9 cellular contexts compared by ENCODE assay signal in the genomic region with DNA sequence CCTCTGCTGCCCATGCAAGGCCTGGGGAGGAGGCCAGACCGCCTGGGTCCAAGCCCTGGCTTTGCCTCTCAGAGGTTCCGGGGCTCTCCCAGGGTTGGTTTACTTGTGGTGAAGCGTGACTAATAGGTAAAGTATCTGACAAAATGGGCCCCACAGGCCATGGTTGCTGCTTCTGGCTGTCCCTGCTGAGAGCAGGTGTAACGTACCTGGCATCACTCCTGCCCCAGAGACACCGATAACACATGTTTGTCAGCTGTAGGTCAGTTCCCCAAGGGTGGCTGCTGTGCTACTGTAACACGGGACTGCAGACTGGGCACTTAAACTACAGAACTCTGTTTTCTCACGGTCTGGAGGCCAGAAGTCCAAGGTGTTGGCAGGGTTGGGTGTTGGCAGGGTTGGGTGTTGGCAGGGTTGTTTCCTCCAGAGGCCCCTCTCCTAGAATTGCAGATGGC. TPM values are rescaled to one million over a fixed set of nuclear protein-coding genes. Genes with fewer than 3 reads are reported as not detected.
DNase-seq lines count a peak whose midpoint lies in the region; ATAC-seq and TF ChIP-seq lines count a peak whose summit lies in the region.
"Had no signal": no experiment of that assay in that cellular context is flagged by ENCODE, and none has a peak within 500 bp of the region (broad histone marks: within the 10 kb centered on the region; RNA-seq: fewer than 3 reads in every experiment).

No MANE protein-coding gene starts in this region.

- peaks cover 12% of the 10 kb centered on the region for H3K36me3 Mint-ChIP-seq in Calu3 (ENCODE audit: insufficient read depth, unreplicated experiment)

- no peaks in the 10 kb centered on the region for H3K9me3 Mint-ChIP-seq in Calu3 (ENCODE audit: low read depth, unreplicated experiment)

- H3K27ac ChIP-seq in SJCRH30 (peak overlapping the region; percentile 100), left lung (no peak overlapping the region)

- no peak for TF ChIP-seq CTCF in Calu3 (IDR thresholded peaks at IDR 0.05; ENCODE audit: unreplicated experiment)
- no peak for TF ChIP-seq CTCF in left lung (IDR thresholded peaks at IDR 0.05)

- H3K4me3 Mint-ChIP-seq in Calu3 (ENCODE audit: low read depth, unreplicated experiment): no peak overlapping the region

- no peak overlapping the region for H3K4me3 ChIP-seq in SJCRH30
- no peak overlapping the region for H3K4me3 ChIP-seq in left lung

- DNase-seq in Calu3 (peak; percentile 77), HT-29 (ENCODE audit: low spot score) (peak; percentile 54), SJCRH30 (peak; percentile 80 to 90), left lung (peak in 1 of 2 donors; percentile 38), H4 (ENCODE audit: low spot score) (no peak), NCI-H446 treated with DMSO at 0.1 percent for 48 hours (lab: John Stamatoyannopoulos, UW) (no peak)
- no peak for DNase-seq in stimulated activated CD8-positive, alpha-beta memory T cell treated with anti-CD3 and anti-CD28 coated beads, Interleukin-4, amount 100 ng/mL, for 48 hours
- DNase-seq: DND-41 had no signal

- peak overlapping the region; percentile 36 for H3K27ac Mint-ChIP-seq in Calu3 (ENCODE audit: unreplicated experiment)

- no peaks in the 10 kb centered on the region for H3K27me3 Mint-ChIP-seq in Calu3 (ENCODE audit: unreplicated experiment)

- intact Hi-C loops in Calu3 (cut with micrococcal nuclease; ENCODE audit: unreplicated experiment): no loop called here
- intact Hi-C loops in left lung (cut with DNase I): no loop called here

- H3K36me3 ChIP-seq in SJCRH30 (no peaks in the 10 kb centered on the region), left lung (peaks cover 0 to 21% of the 10 kb centered on the region in 2 donors)

- H3K4me1 ChIP-seq in SJCRH30 (peaks cover 56% of the 10 kb centered on the region), left lung (peaks cover 0 to 29% of the 10 kb centered on the region in 2 donors)

- ATAC-seq in left lung (peak; percentile 30), HG02610 (IDR thresholded peaks at IDR 0.05; ENCODE audit: unreplicated experiment) (no peak)

- peaks cover 27% of the 10 kb centered on the region for H3K4me1 Mint-ChIP-seq in Calu3 (ENCODE audit: low read depth, unreplicated experiment)

- BruUV-seq in Calu3 (replicated peaks; lab: Mats Ljungman, UMichigan): no TSS peak

- CTCF ChIA-PET in Calu3 (lab: Charles Lee): interaction anchor here (1.8 kb wide), 1 partner anchor 20 kb away, joined by 8 read pairs; no protein-coding TSS in a partner anchor

- H3K27me3 ChIP-seq in SJCRH30: no peaks in the 10 kb centered on the region
- no peaks in the 10 kb centered on the region for H3K27me3 ChIP-seq in left lung

- H3K9me3 ChIP-seq in SJCRH30 (replicated peaks) (no peaks in the 10 kb centered on the region), left lung (no peaks in the 10 kb centered on the region)

RNA-seq across cellular contexts. Expression of gene ODC1, which starts 34.1 kb away (rescaled TPM):
- total RNA-seq in Calu3 (2022) (78.4 and 85.7 TPM in 2 replicates), left lung (10 to 100 TPM; 55.0 to 98.4 TPM)
- total RNA-seq in HT-29 (2014; rRNA removed; shearing (Covaris generic)): 323 and 427 TPM in 2 replicates
- total RNA-seq in SJCRH30 (2014; rRNA removed; shearing (Covaris generic)): 362 and 380 TPM in 2 replicates
- 123 and 131 TPM in 2 replicates for total RNA-seq in H4 (2014; rRNA removed; shearing (Covaris generic))

Comparison
In these comparisons a context has a peak if more than half of its experiments do, and no peak if none do; other contexts are left out.
1. DNase-seq: peak in Calu3 (single experiment), HT-29 (single experiment) and SJCRH30 (2 of 2); none in H4 (single experiment), NCI-H446 treated with DMSO at 0.1 percent for 48 hours (single experiment) and stimulated activated CD8-positive, alpha-beta memory T cell treated with anti-CD3 and anti-CD28 coated beads, Interleukin-4, amount 100 ng/mL, for 48 hours (single experiment).